Comparison of ENCODE assay signal across 1 cellular context in the genomic region with DNA sequence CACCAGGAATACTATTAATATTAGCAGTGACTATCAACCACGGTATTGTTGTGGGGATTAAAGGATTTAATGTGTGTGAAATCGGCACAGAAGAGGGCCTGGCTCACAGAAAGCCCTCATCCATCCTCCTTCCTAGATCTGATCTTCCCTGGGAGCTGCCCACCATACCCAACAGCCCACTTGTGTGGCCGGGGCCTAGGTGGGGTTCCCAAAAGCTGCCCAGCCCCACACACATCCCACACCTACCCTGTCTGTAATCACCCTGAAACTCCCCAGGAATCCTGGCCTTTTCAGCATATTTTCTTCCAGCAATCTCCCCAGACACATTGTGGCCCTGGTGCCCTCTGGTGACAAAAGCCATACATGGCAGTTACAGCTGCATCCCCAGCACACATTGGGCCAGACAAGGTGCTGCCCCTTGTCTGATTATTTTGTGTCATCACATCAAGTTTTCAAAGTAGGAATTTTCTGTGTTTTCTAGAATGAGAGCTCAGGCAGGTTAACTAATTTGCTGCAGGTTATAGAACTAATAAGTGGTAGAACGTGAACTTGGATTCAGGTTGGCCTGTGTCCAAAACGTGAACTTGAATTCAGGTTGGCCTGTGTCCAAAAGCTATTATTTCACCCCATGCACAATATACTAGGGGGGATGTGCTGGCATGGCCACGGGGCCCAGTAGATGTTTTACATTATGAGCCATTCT.
TF ChIP-seq lines count a peak whose summit lies in the region.

No MANE protein-coding gene starts in this region.

TF ChIP-seq in endothelial cell of umbilical vein, 7 proteins besides CTCF, POLR2A, EP300 and RAD21:
- TF ChIP-seq JUN (IDR thresholded peaks at IDR 0.05; ENCODE audit: borderline replicate concordance, insufficient read depth, insufficient read length, low read depth) = no peak
- TF ChIP-seq MYC (IDR thresholded peaks at IDR 0.05; ENCODE audit: low read depth, low read length) = no peak
- TF ChIP-seq EZH2 (IDR thresholded peaks at IDR 0.05; ENCODE audit: borderline replicate concordance, low read depth, low read length, severe bottlenecking) = no peak
- TF ChIP-seq GATA2 (IDR thresholded peaks at IDR 0.05; ENCODE audit: insufficient read depth, insufficient read length, low read depth, low read length) = no peak
- TF ChIP-seq MAX (IDR thresholded peaks at IDR 0.05; ENCODE audit: insufficient read depth, insufficient read length) = no peak
- no peak for TF ChIP-seq FOS (IDR thresholded peaks at IDR 0.05; ENCODE audit: borderline replicate concordance, insufficient read depth, low read length)
- no peak for TF ChIP-seq POLR2AphosphoS5 (IDR thresholded peaks at IDR 0.05; ENCODE audit: insufficient read depth, low read depth, low read length)
